28 cellular contexts compared by ENCODE assay signal in the genomic region with DNA sequence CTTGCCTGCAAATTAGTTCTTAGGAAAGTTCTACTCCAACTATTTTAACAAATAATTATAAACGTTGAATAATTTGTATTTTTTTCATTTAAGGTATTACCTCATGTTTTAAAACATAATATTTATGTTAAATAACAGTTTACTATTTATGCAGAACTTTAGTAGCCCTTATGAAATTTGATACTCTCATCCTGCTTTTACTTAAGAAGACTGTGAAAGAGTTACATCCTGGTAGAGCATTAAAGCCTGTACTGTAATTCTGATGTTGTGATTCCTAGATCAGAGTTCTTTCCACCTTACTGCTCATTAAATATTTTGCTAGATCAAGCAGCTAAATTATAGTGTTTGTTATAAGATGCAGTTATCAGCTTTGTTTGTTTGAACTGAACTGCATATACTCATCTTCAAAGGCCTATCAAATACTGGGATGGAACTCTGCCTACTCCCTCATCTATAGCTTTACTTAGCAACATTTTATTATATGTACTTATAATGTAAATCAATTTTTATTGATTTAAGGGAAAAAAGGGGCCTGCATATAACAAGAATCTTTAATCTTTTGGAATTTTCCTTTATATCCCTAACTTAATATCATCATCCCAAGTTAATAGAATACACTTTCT.
"Had no signal": no experiment of that assay in that cellular context is flagged by ENCODE, and none has a peak within 500 bp of the region (broad histone marks: within the 10 kb centered on the region; RNA-seq: fewer than 3 reads in every experiment).

No MANE protein-coding gene starts in this region.

- H3K4me3 ChIP-seq: body of pancreas, colonic mucosa, heart right ventricle, lower lobe of right lung, pancreas, prostate gland, thoracic aorta, uterus had no signal

- H3K27ac ChIP-seq: body of pancreas, colonic mucosa, foreskin keratinocyte, heart right ventricle, lower lobe of right lung, pancreas, prostate gland, thoracic aorta, uterus had no signal

- ATAC-seq: activated CD4-positive, alpha-beta T cell treated with anti-CD3 and anti-CD28 coated beads for 36 hours; activated naive CD4-positive, alpha-beta T cell treated with anti-CD3 and anti-CD28 coated beads, Interleukin-2, amount 50 U/mL, for 72 hours; activated T-cell treated with anti-CD3 and anti-CD28 coated beads, Interleukin-2, amount 50 U/mL, for 72 hours; body of pancreas; foreskin keratinocyte; heart right ventricle; left lobe of liver; lower lobe of right lung; naive thymus-derived CD8-positive, alpha-beta T cell; pancreas; sciatic nerve; stimulated activated effector memory CD8-positive, alpha-beta T cell treated with anti-CD3 and anti-CD28 coated beads, Interleukin-12 subunit alpha, Interleukin-12 subunit beta, amount 100 ng/mL, for 72 hours had no signal

- H3K27me3 ChIP-seq: body of pancreas, colonic mucosa, foreskin keratinocyte, heart right ventricle, pancreas, uterus had no signal

- H3K36me3 ChIP-seq: colonic mucosa, lower lobe of right lung, pancreas, prostate gland, thoracic aorta, uterus had no signal

- H3K4me1 ChIP-seq: body of pancreas, colonic mucosa, foreskin keratinocyte, heart right ventricle, lower lobe of right lung, pancreas, prostate gland, uterus had no signal

- H3K9me3 ChIP-seq: body of pancreas, colonic mucosa, heart right ventricle, lower lobe of right lung, pancreas, prostate gland, thoracic aorta, uterus had no signal

- DNase-seq: activated B cell treated with CpG ODN at 0.5 μM for 24 hours; activated CD4-positive, alpha-beta T cell treated with anti-CD3 and anti-CD28 coated beads for 36 hours; activated naive CD4-positive, alpha-beta T cell; activated T-cell treated with anti-CD3 and anti-CD28 coated beads for 4 hours; activated T-cell treated with anti-CD3 and anti-CD28 coated beads, Interleukin-2, amount 50 U/mL, for 72 hours; anterior cingulate cortex; body of pancreas; colonic mucosa; effector CD8-positive, alpha-beta T cell; foreskin keratinocyte; heart right ventricle; kidney glomerular epithelial cell; lower lobe of right lung; mesenchymal stem cell; naive thymus-derived CD8-positive, alpha-beta T cell; nucleus accumbens; pancreas; retina; small intestine; stimulated activated CD4-positive, alpha-beta T cell treated with anti-CD3 and anti-CD28 coated beads, Interleukin-4, amount 100 ng/mL, for 24 hours; T-helper 9 cell; uterus had no signal
